ENCODE assay signal across 33 cellular contexts in genomic region chr9:34976992-34977391, GRCh38. TPM values are rescaled to one million over a fixed set of nuclear protein-coding genes. Genes with fewer than 3 reads are reported as not detected.
"Had no signal": no experiment of that assay in that cellular context is flagged by ENCODE, and none has a peak within 500 bp of the region (broad histone marks: within the 10 kb centered on the region; RNA-seq: fewer than 3 reads in every experiment).

No MANE protein-coding gene starts in this region.

- H3K27ac Mint-ChIP-seq: activated B cell treated with CpG ODN at 0.5 μM for 24 hours; activated CD4-positive, alpha-beta memory T cell treated with anti-CD3 and anti-CD28 coated beads for 36 hours; activated CD4-positive, alpha-beta T cell treated with anti-CD3 and anti-CD28 coated beads, Interleukin-2, amount 10 ng/mL, durations not matched to agents 24 days and 14 days; activated CD8-positive, alpha-beta T cell treated with anti-CD3 and anti-CD28 coated beads for 36 hours; activated naive CD4-positive, alpha-beta T cell treated with anti-CD3 and anti-CD28 coated beads for 36 hours; activated naive CD8-positive, alpha-beta T cell treated with anti-CD3 and anti-CD28 coated beads for 36 hours; activated T-cell treated with anti-CD3 and anti-CD28 coated beads, Interleukin-2, amount 50 U/mL, for 72 hours; activated T-helper 1 cell treated with anti-CD3 and anti-CD28 coated beads, Interleukin-12 subunit alpha, Interleukin-12 subunit beta, Interleukin-2, Interleukin-4 antibody, amounts not matched to agents 30 ng/mL and 10 ng/mL and 1 ng/mL, durations not matched to agents 14 hours and 24 hours and 36 hours; activated T-helper 17 cell treated with anti-CD3 and anti-CD28 coated beads, Interleukin-2, amount 50 U/mL, for 72 hours; T-helper 1 cell treated with Interleukin-12 subunit alpha and Interleukin-12 subunit beta and Interleukin-4 antibody, amounts not matched to agents 30 μg/mL and 1 μg/mL, for 36 hours; T-helper 2 cell treated with Interferon-gamma antibody and Interleukin-4, amounts not matched to agents 5 μg/mL and 100 μg/mL, for 36 hours had no signal

- H3K36me3 Mint-ChIP-seq: activated CD4-positive, alpha-beta memory T cell treated with anti-CD3 and anti-CD28 coated beads for 36 hours; activated naive CD4-positive, alpha-beta T cell treated with anti-CD3 and anti-CD28 coated beads, Interleukin-2, amount 50 U/mL, for 72 hours; activated naive CD8-positive, alpha-beta T cell treated with anti-CD3 and anti-CD28 coated beads for 36 hours had no signal

- H3K27me3 Mint-ChIP-seq: activated CD4-positive, alpha-beta memory T cell treated with anti-CD3 and anti-CD28 coated beads for 36 hours; activated CD8-positive, alpha-beta T cell treated with anti-CD3 and anti-CD28 coated beads for 36 hours; activated naive CD8-positive, alpha-beta T cell treated with anti-CD3 and anti-CD28 coated beads for 36 hours; activated T-helper 17 cell treated with anti-CD3 and anti-CD28 coated beads, Interleukin-2, amount 50 U/mL, for 72 hours had no signal

- H3K4me1 Mint-ChIP-seq: activated CD4-positive, alpha-beta T cell treated with anti-CD3 and anti-CD28 coated beads, Interleukin-2, amount 10 ng/mL, durations not matched to agents 24 days and 14 days; activated naive CD8-positive, alpha-beta T cell treated with anti-CD3 and anti-CD28 coated beads for 36 hours; activated T-helper 17 cell treated with anti-CD3 and anti-CD28 coated beads, Interleukin-2, amount 50 U/mL, for 72 hours had no signal

- H3K9me3 Mint-ChIP-seq: activated B cell treated with CpG ODN at 0.5 μM for 24 hours; activated CD4-positive, alpha-beta memory T cell treated with anti-CD3 and anti-CD28 coated beads for 36 hours; activated CD4-positive, alpha-beta T cell treated with anti-CD3 and anti-CD28 coated beads, Interleukin-2, amount 10 ng/mL, durations not matched to agents 24 days and 14 days; activated CD8-positive, alpha-beta T cell treated with anti-CD3 and anti-CD28 coated beads for 36 hours; activated naive CD4-positive, alpha-beta T cell treated with anti-CD3 and anti-CD28 coated beads for 36 hours; activated naive CD4-positive, alpha-beta T cell treated with anti-CD3 and anti-CD28 coated beads, Interleukin-2, amount 50 U/mL, for 72 hours; activated naive CD8-positive, alpha-beta T cell treated with anti-CD3 and anti-CD28 coated beads for 36 hours; activated T-cell treated with anti-CD3 and anti-CD28 coated beads, Interleukin-2, amount 50 U/mL, for 4 hours; activated T-cell treated with anti-CD3 and anti-CD28 coated beads, Interleukin-2, amount 50 U/mL, for 72 hours; activated T-helper 1 cell treated with anti-CD3 and anti-CD28 coated beads, Interleukin-12 subunit alpha, Interleukin-12 subunit beta, Interleukin-2, Interleukin-4 antibody, amounts not matched to agents 30 ng/mL and 10 ng/mL and 1 ng/mL, durations not matched to agents 14 hours and 24 hours and 36 hours; activated T-helper 17 cell treated with anti-CD3 and anti-CD28 coated beads, Interleukin-2, amount 50 U/mL, for 72 hours; T-helper 1 cell treated with Interleukin-12 subunit alpha and Interleukin-12 subunit beta and Interleukin-4 antibody, amounts not matched to agents 30 μg/mL and 1 μg/mL, for 36 hours; T-helper 2 cell treated with Interferon-gamma antibody and Interleukin-4, amounts not matched to agents 5 μg/mL and 100 μg/mL, for 36 hours had no signal

- DNase-seq: activated B cell treated with CpG ODN at 0.5 μM for 24 hours; activated CD4-positive, alpha-beta memory T cell treated with anti-CD3 and anti-CD28 coated beads for 36 hours; activated CD4-positive, alpha-beta T cell treated with anti-CD3 and anti-CD28 coated beads for 4 hours; activated CD4-positive, alpha-beta T cell treated with anti-CD3 and anti-CD28 coated beads, Interleukin-2, amount 10 ng/mL, durations not matched to agents 24 days and 14 days; activated CD4-positive, alpha-beta T cell treated with anti-CD3 and anti-CD28 coated beads, Interleukin-2, amount 50 U/mL, for 1 hour; activated CD4-positive, alpha-beta T cell treated with anti-CD3 and anti-CD28 coated beads, Interleukin-2, amount 50 U/mL, for 4 hours; activated CD4-positive, CD25-positive, alpha-beta regulatory T cell treated with anti-CD3 and anti-CD28 coated beads, Interleukin-2, amount 50 U/mL, for 72 hours; activated CD8-positive, alpha-beta memory T cell treated with anti-CD3 and anti-CD28 coated beads, Interleukin-2, amount 50 U/mL, for 4 hours; activated CD8-positive, alpha-beta T cell treated with anti-CD3 and anti-CD28 coated beads for 36 hours; activated gamma-delta T cell treated with Interleukin-2 at 50 U/mL for 16 hours; activated naive CD4-positive, alpha-beta T cell; activated naive CD4-positive, alpha-beta T cell treated with anti-CD3 and anti-CD28 coated beads for 36 hours; activated naive CD4-positive, alpha-beta T cell treated with anti-CD3 and anti-CD28 coated beads, Interleukin-2, amount 50 U/mL, for 16 hours; activated naive CD8-positive, alpha-beta T cell treated with anti-CD3 and anti-CD28 coated beads for 36 hours; activated T-cell treated with anti-CD3 and anti-CD28 coated beads for 4 hours; activated T-cell treated with anti-CD3 and anti-CD28 coated beads, Interleukin-2, amount 50 U/mL, for 1 hour; activated T-cell treated with anti-CD3 and anti-CD28 coated beads, Interleukin-2, amount 50 U/mL, for 4 hours; activated T-cell treated with anti-CD3 and anti-CD28 coated beads, Interleukin-2, amount 50 U/mL, for 72 hours; adrenal gland; amniotic stem cell; aorta; body of pancreas; brain microvascular endothelial cell; central memory CD4-positive, alpha-beta T cell; T-helper 1 cell; T-helper 2 cell; T-helper 9 cell had no signal

- H3K4me3 Mint-ChIP-seq: activated B cell treated with CpG ODN at 0.5 μM for 24 hours; activated CD4-positive, alpha-beta memory T cell treated with anti-CD3 and anti-CD28 coated beads for 36 hours; activated CD4-positive, alpha-beta T cell treated with anti-CD3 and anti-CD28 coated beads, Interleukin-2, amount 10 ng/mL, durations not matched to agents 24 days and 14 days; activated CD8-positive, alpha-beta T cell treated with anti-CD3 and anti-CD28 coated beads for 36 hours; activated naive CD4-positive, alpha-beta T cell treated with anti-CD3 and anti-CD28 coated beads for 36 hours; activated naive CD8-positive, alpha-beta T cell treated with anti-CD3 and anti-CD28 coated beads for 36 hours; activated T-cell treated with anti-CD3 and anti-CD28 coated beads, Interleukin-2, amount 50 U/mL, for 4 hours; activated T-cell treated with anti-CD3 and anti-CD28 coated beads, Interleukin-2, amount 50 U/mL, for 72 hours; activated T-helper 1 cell treated with anti-CD3 and anti-CD28 coated beads, Interleukin-12 subunit alpha, Interleukin-12 subunit beta, Interleukin-2, Interleukin-4 antibody, amounts not matched to agents 30 ng/mL and 10 ng/mL and 1 ng/mL, durations not matched to agents 14 hours and 24 hours and 36 hours; activated T-helper 17 cell treated with anti-CD3 and anti-CD28 coated beads, Interleukin-2, amount 50 U/mL, for 72 hours; T-helper 1 cell treated with Interleukin-12 subunit alpha and Interleukin-12 subunit beta and Interleukin-4 antibody, amounts not matched to agents 30 μg/mL and 1 μg/mL, for 36 hours; T-helper 2 cell treated with Interferon-gamma antibody and Interleukin-4, amounts not matched to agents 5 μg/mL and 100 μg/mL, for 36 hours had no signal

- ATAC-seq: activated CD8-positive, alpha-beta T cell treated with anti-CD3 and anti-CD28 coated beads for 36 hours; activated naive CD4-positive, alpha-beta T cell treated with anti-CD3 and anti-CD28 coated beads, Interleukin-2, amount 50 U/mL, for 72 hours; activated T-cell treated with anti-CD3 and anti-CD28 coated beads, Interleukin-2, amount 50 U/mL, for 4 hours; activated T-cell treated with anti-CD3 and anti-CD28 coated beads, Interleukin-2, amount 50 U/mL, for 72 hours; activated T-helper 17 cell treated with anti-CD3 and anti-CD28 coated beads, Interleukin-2, amount 50 U/mL, for 72 hours; body of pancreas had no signal

RNA-seq across cellular contexts. Expression of gene PHF24, which starts 18.9 kb away (rescaled TPM):
- total RNA-seq: activated CD8-positive, alpha-beta memory T cell treated with anti-CD3 and anti-CD28 coated beads for 36 hours; activated naive CD4-positive, alpha-beta T cell treated with anti-CD3 and anti-CD28 coated beads for 36 hours had no signal
